Comparison of ENCODE assay signal across 25 cellular contexts in genomic region chr7:102460467-102460866, GRCh38.
"Had no signal": no experiment of that assay in that cellular context is flagged by ENCODE, and none has a peak within 500 bp of the region (broad histone marks: within the 10 kb centered on the region; RNA-seq: fewer than 3 reads in every experiment).

No MANE protein-coding gene starts in this region.

- ATAC-seq: activated T-helper 17 cell treated with anti-CD3 and anti-CD28 coated beads, Interleukin-2, amount 50 U/mL, for 72 hours; gastroesophageal sphincter; left ventricle myocardium superior; naive thymus-derived CD8-positive, alpha-beta T cell; sciatic nerve; stimulated activated memory B cell treated with anti-CD40 and anti-IgM and Interleukin-4, amounts not matched to agents 10 μg/mL and 1 μg/mL and 100 μg/mL, for 72 hours; WTC11 had no signal

- H3K9me3 ChIP-seq: gastroesophageal sphincter, stomach, suprapubic skin, transverse colon, uterus had no signal

- H3K27ac ChIP-seq: epithelial cell of prostate, gastroesophageal sphincter, stomach, suprapubic skin, transverse colon, uterus had no signal

- H3K4me3 ChIP-seq: gastroesophageal sphincter, stomach, suprapubic skin, transverse colon, uterus had no signal

- H3K36me3 ChIP-seq: uterus had no signal

- DNase-seq: activated CD4-positive, alpha-beta T cell treated with anti-CD3 and anti-CD28 coated beads, Interleukin-2, amount 50 U/mL, for 48 hours; activated T-cell treated with anti-CD3 and anti-CD28 coated beads, Interleukin-2, amount 50 U/mL, for 1 hour; cerebellar nuclear complex; cortex of kidney; endodermal cell; left ventricle myocardium superior; mammary epithelial cell; naive thymus-derived CD8-positive, alpha-beta T cell; occipital lobe; small intestine; stimulated activated CD4-positive, alpha-beta T cell treated with anti-CD3 and anti-CD28 coated beads, Interleukin-2, amount 100 ng/mL, for 24 hours; stomach; T-helper 1 cell; T-helper 9 cell; transverse colon; uterus had no signal

- FAIRE-seq: islet of Langerhans, small intestine had no signal

- H3K27ac Mint-ChIP-seq: activated T-helper 17 cell treated with anti-CD3 and anti-CD28 coated beads, Interleukin-2, amount 50 U/mL, for 72 hours; endodermal cell; mesothelial cell of epicardium; stimulated activated memory B cell treated with anti-CD40 and anti-IgM and Interleukin-4, amounts not matched to agents 10 μg/mL and 1 μg/mL and 100 μg/mL, for 72 hours; WTC11 had no signal

- H3K4me3 Mint-ChIP-seq: activated T-helper 17 cell treated with anti-CD3 and anti-CD28 coated beads, Interleukin-2, amount 50 U/mL, for 72 hours; endodermal cell; mesothelial cell of epicardium; stimulated activated memory B cell treated with anti-CD40 and anti-IgM and Interleukin-4, amounts not matched to agents 10 μg/mL and 1 μg/mL and 100 μg/mL, for 72 hours; WTC11 had no signal

- H3K9me3 Mint-ChIP-seq: activated T-helper 17 cell treated with anti-CD3 and anti-CD28 coated beads, Interleukin-2, amount 50 U/mL, for 72 hours; endodermal cell; mesothelial cell of epicardium; naive thymus-derived CD8-positive, alpha-beta T cell; stimulated activated memory B cell treated with anti-CD40 and anti-IgM and Interleukin-4, amounts not matched to agents 10 μg/mL and 1 μg/mL and 100 μg/mL, for 72 hours; WTC11 had no signal

- H3K27me3 ChIP-seq: gastroesophageal sphincter, stomach, suprapubic skin, transverse colon, uterus had no signal

- H3K27me3 Mint-ChIP-seq: activated T-helper 17 cell treated with anti-CD3 and anti-CD28 coated beads, Interleukin-2, amount 50 U/mL, for 72 hours; naive thymus-derived CD8-positive, alpha-beta T cell; stimulated activated memory B cell treated with anti-CD40 and anti-IgM and Interleukin-4, amounts not matched to agents 10 μg/mL and 1 μg/mL and 100 μg/mL, for 72 hours had no signal
